In genomic region chr20:62304331-62305148, GRCh38 we compare ENCODE assay signal across 8 cellular contexts. TPM values are rescaled to one million over a fixed set of nuclear protein-coding genes. Genes with fewer than 3 reads are reported as not detected.
A peak's percentile ranks its signal among the peaks of the same experiment; 100 is the strongest.
DNase-seq lines count a peak whose midpoint lies in the region; TF ChIP-seq lines count a peak whose summit lies in the region.

No MANE protein-coding gene starts in this region.

- H3K36me3 ChIP-seq in PC-9 (ENCODE audit: low read depth) (peaks cover 18% of the 10 kb centered on the region), ovary (no peaks in the 10 kb centered on the region)

- H3K4me2 ChIP-seq in PC-9: peak overlapping the region; percentile 99

- TF ChIP-seq CTCF in Calu3 (IDR thresholded peaks at IDR 0.05; ENCODE audit: unreplicated experiment) (no peak), PC-9 (conservative IDR thresholded peaks at IDR 0.05) (no peak), ovary (IDR thresholded peaks at IDR 0.05) (no peak), GM20000 (IDR thresholded peaks at IDR 0.05; ENCODE audit: extremely low read depth, missing control alignments) (no peak)

- no peaks in the 10 kb centered on the region for H3K27me3 Mint-ChIP-seq in Calu3 (ENCODE audit: unreplicated experiment)

- H3K27ac ChIP-seq in PC-9 (peak overlapping the region; percentile 62), epithelial cell of prostate (peak overlapping the region; percentile 83), ovary (no peak overlapping the region)

- peaks cover 20% of the 10 kb centered on the region for H3K4me1 ChIP-seq in PC-9 (replicated peaks; ENCODE audit: insufficient read depth)
- H3K4me1 ChIP-seq in ovary (ENCODE audit: insufficient read depth): peaks cover 11% of the 10 kb centered on the region

- H3K4me3 ChIP-seq in PC-9 (peak overlapping the region; percentile 99), ovary (peak overlapping the region; percentile 88)

- no TSS peak for BruUV-seq in Calu3 (replicated peaks; lab: Mats Ljungman, UMichigan)
- BruUV-seq in PC-9 (replicated peaks; lab: Mats Ljungman, UMichigan): no TSS peak

- DNase-seq in Calu3 (no peak), PC-9 (no peak), epithelial cell of prostate (ENCODE audit: low read depth, low spot score) (no peak), ovary (no peak), NOMO-1 treated with dmso at 0.1 percent for 144 hours (lab: John Stamatoyannopoulos, UW; ENCODE audit: unreplicated experiment) (no peak), NCI-H748 (lab: John Stamatoyannopoulos, UW; ENCODE audit: unreplicated experiment) (no peak), GM20000 (ENCODE audit: low spot score) (no peak)
- DNase-seq in stimulated activated naive CD4-positive, alpha-beta T cell treated with Interleukin-2 at 50 U/mL for 16 hours (lab: John Stamatoyannopoulos, UW): no peak

- peak overlapping the region; percentile 84 for H3K4me3 Mint-ChIP-seq in Calu3 (ENCODE audit: low read depth, unreplicated experiment)

- peaks cover 97% of the 10 kb centered on the region for H3K36me3 Mint-ChIP-seq in Calu3 (ENCODE audit: insufficient read depth, unreplicated experiment)

- H3K27me3 ChIP-seq in PC-9 (ENCODE audit: insufficient read depth, low read depth) (no peaks in the 10 kb centered on the region), ovary (no peaks in the 10 kb centered on the region)

- H3K4me1 Mint-ChIP-seq in Calu3 (ENCODE audit: low read depth, unreplicated experiment): peaks cover 38% of the 10 kb centered on the region

- no peaks in the 10 kb centered on the region for H3K9me2 ChIP-seq in PC-9 (ENCODE audit: insufficient read depth)

- no peak for TF ChIP-seq POLR2A in ovary (IDR thresholded peaks at IDR 0.05)

- no peak for TF ChIP-seq EP300 in ovary (IDR thresholded peaks at IDR 0.05)

- peaks cover 55% of the 10 kb centered on the region for H3K79me2 ChIP-seq in PC-9 (ENCODE audit: low read depth)

- 65 to 74% (median 73%) methylated on average over 29 of the region's 29 CpGs for WGBS in ovary, 3 donors

- POLR2A ChIA-PET in PC-9 (lab: Charles Lee; ENCODE audit: unreplicated experiment): interaction anchor here (0.5 to 1.1 kb wide), 5 partner anchors 45 to 79 kb away, joined by 3 to 7 read pairs (median 5); no protein-coding TSS in a partner anchor

- H3K27ac Mint-ChIP-seq in Calu3 (ENCODE audit: unreplicated experiment): peak overlapping the region; percentile 86

- H2AFZ ChIP-seq in PC-9: no peak overlapping the region

- peaks cover 60% of the 10 kb centered on the region for H4K20me1 ChIP-seq in PC-9 (ENCODE audit: insufficient read depth)

- intact Hi-C loops in Calu3 (cut with micrococcal nuclease; ENCODE audit: unreplicated experiment): loop anchor here (10.0 kb wide), 1 partner anchor 180 kb away; no protein-coding TSS in a partner anchor
- intact Hi-C loops in PC-9 (cut with micrococcal nuclease; ENCODE audit: unreplicated experiment): loop anchor here (5.0 kb wide), 3 partner anchors 318 to 488 kb away; no protein-coding TSS in a partner anchor
- intact Hi-C loops in ovary (cut with DNase I): loop anchor here in 3 of 4 donors (5.0 to 10.0 kb wide), 5 partner anchors 60 to 488 kb away; partner anchors contain the start of gene LAMA5 (in 1 of the 3)

- peaks cover 80% of the 10 kb centered on the region for H3F3A ChIP-seq in PC-9 (ENCODE audit: insufficient read depth, low read depth)

- H3K9me3 Mint-ChIP-seq in Calu3 (ENCODE audit: low read depth, unreplicated experiment): no peaks in the 10 kb centered on the region

- no peaks in the 10 kb centered on the region for H3K9me3 ChIP-seq in PC-9 (ENCODE audit: insufficient read depth, low read depth)
- H3K9me3 ChIP-seq in ovary: no peaks in the 10 kb centered on the region

- CTCF ChIA-PET in Calu3 (lab: Charles Lee): interaction anchor here (0.9 to 1.4 kb wide), 4 partner anchors 60 to 82 kb away, joined by 3 to 7 read pairs (median 3); partner anchors contain the start of gene RPS21
- CTCF ChIA-PET in PC-9 (lab: Charles Lee): interaction anchor here (1.5 kb wide), 1 partner anchor 78 kb away, joined by 9 read pairs; no protein-coding TSS in a partner anchor

RNA-seq across cellular contexts. Expression of gene ADRM1, which starts 1.7 kb away (rescaled TPM):
- 222 and 227 TPM in 2 replicates for total RNA-seq in Calu3 (2022)
- total RNA-seq in PC-9 (2021): 172 and 173 TPM in 2 replicates
- 100 to 1,000 TPM in 1 of 7 donors, 10 to 100 TPM in 6; 42.8 to 109 (median 56.3) TPM for total RNA-seq in ovary
- polyA plus RNA-seq in ovary: 10 to 100 TPM in 1 of 2 donors, 1 to 10 TPM in 1; 7.8 to 52.5 TPM

Comparison
In these comparisons a context has a peak if more than half of its experiments do, and no peak if none do; other contexts are left out.
1. H3K27ac ChIP-seq: peak in PC-9 (single experiment) and epithelial cell of prostate (single experiment); none in ovary (0 of 2).